ENCODE assay signal across 18 cellular contexts in the genomic region with DNA sequence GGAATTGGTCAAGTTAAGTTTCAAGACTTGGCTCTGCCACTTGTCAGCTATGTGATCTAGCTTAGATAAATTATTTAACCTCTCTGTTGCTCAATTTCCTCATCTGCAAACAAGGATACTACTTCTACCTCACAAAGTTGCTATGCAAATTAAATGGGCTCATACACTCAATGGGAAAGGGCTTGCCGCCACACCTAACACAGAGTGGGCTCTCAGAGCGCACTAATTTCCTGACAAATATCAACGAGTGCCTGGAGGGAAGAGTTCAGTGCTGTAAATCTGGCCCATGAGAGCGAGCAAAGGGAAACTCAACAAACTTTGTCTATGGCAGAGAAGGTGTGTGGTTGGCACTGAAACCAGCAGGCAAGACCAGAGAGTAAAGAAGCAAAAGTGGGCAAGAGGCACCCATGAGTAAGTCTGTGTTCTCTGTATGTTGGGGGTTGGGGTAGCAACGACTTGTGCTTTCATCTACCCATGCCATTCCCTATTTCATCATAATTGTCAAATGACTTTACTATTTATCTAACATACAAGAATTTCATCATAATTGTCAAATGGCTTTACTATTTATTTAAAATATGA.
DNase-seq lines count a peak whose midpoint lies in the region; ATAC-seq and TF ChIP-seq lines count a peak whose summit lies in the region.
"Had no signal": no experiment of that assay in that cellular context is flagged by ENCODE, and none has a peak within 500 bp of the region (broad histone marks: within the 10 kb centered on the region; RNA-seq: fewer than 3 reads in every experiment).

No MANE protein-coding gene starts in this region.

- ATAC-seq in left lung (peak; percentile 87), HG02588 (IDR thresholded peaks at IDR 0.05; ENCODE audit: unreplicated experiment) (no peak)
- ATAC-seq: A549, GM23338 had no signal

- H3K4me3 ChIP-seq in left lung = no peak overlapping the region
- H3K4me3 ChIP-seq: A549, GM23338 had no signal

- no peaks in the 10 kb centered on the region for H3K36me3 ChIP-seq in left lung

- no peaks in the 10 kb centered on the region for H3K27me3 ChIP-seq in left lung

- H3K27ac ChIP-seq in left lung = peak overlapping the region in 1 of 2 donors; percentile 1
- H3K27ac ChIP-seq: 22Rv1, A549, C4-2B had no signal

- peak; percentile 11 for DNase-seq in NCI-H748 (lab: John Stamatoyannopoulos, UW; ENCODE audit: unreplicated experiment)
- DNase-seq in NCI-H748 treated with DMSO at 0.1 percent for 48 hours (lab: John Stamatoyannopoulos, UW) = no peak
- peak; percentile 7 for DNase-seq in amniotic epithelial cell (ENCODE audit: low read depth)
- DNase-seq in left lung = no peak
- no peak for DNase-seq in DMS153 treated with DMSO at 0.1 percent for 48 hours (lab: John Stamatoyannopoulos, UW; ENCODE audit: unreplicated experiment)
- DNase-seq in COLO829 (ENCODE audit: low spot score) = no peak
- DNase-seq: AML-193; CD4-positive, alpha-beta T cell; DMS153; DMS79 treated with DMSO at 0.1 percent for 48 hours; GF-D8; HCEC 1CT; KBM-7 had no signal

- H3K9me3 ChIP-seq in left lung = no peaks in the 10 kb centered on the region
- H3K9me3 ChIP-seq: A549 had no signal

- intact Hi-C loops in left lung (cut with DNase I) = no loop called here

- no peaks in the 10 kb centered on the region for H3K4me1 ChIP-seq in left lung
- H3K4me1 ChIP-seq: A549 had no signal

- no peak for TF ChIP-seq CTCF in left lung (IDR thresholded peaks at IDR 0.05)

Comparison
In these comparisons a context has a peak if more than half of its experiments do, and no peak if none do; other contexts are left out.
1. DNase-seq: peak in NCI-H748 (single experiment) and amniotic epithelial cell (single experiment); none in NCI-H748 treated with DMSO at 0.1 percent for 48 hours (single experiment), left lung (0 of 2), DMS153 treated with DMSO at 0.1 percent for 48 hours (single experiment) and COLO829 (single experiment).